Comparison of ENCODE assay signal across 28 cellular contexts in the genomic region with DNA sequence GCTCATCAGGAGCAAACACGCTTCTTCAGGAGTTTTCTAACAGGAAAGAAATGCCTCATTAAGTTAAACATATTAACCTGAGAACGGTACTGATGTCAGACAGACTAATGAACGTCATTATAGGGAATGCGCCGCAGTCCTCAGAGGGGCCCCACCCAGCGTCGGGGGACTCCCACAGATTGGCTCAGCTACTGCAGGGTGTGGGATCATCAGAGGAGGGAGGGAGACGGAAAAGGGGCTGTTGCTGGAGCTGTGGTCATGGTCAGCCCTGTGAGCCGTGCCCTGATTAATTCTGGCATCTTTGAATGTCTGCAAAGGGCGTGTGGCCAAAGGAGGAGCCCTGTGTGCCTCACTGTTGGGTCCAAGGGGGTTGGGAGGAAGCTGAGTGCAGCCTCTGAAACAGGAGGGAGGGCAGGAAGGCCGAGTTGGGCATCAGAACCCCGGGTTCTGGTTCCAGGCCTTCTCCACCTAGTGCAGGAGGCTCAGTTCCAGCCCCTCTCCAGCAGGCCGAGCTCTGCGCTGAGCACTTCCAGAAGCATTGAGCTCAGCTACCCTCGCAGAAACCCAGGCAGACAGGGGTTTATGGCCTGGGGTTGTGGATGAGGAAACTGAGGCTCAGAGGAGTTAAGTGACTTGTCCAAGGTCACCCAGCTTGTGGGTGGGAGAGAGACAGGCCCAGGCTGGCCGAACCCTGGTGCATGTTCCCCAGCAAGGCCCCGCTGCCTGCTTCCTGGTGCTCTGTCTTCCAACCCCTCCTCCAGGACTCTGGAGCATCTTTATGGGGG.
DNase-seq lines count a peak whose midpoint lies in the region; ATAC-seq and TF ChIP-seq lines count a peak whose summit lies in the region.
"Had no signal": no experiment of that assay in that cellular context is flagged by ENCODE, and none has a peak within 500 bp of the region (broad histone marks: within the 10 kb centered on the region; RNA-seq: fewer than 3 reads in every experiment).

No MANE protein-coding gene starts in this region.

- no peaks in the 10 kb centered on the region for H3K36me3 ChIP-seq in kidney epithelial cell (ENCODE audit: control insufficient read depth, insufficient read depth, low read length)
- H3K36me3 ChIP-seq: adrenal gland, brain microvascular endothelial cell, gastrocnemius medialis, tibial artery had no signal

- DNase-seq in NCI-H1436 (lab: John Stamatoyannopoulos, UW), result peak; percentile 43
- DNase-seq in NCI-H1436 treated with DMSO at 0.1 percent for 48 hours (lab: John Stamatoyannopoulos, UW), result no peak
- DNase-seq in kidney epithelial cell (ENCODE audit: low read depth), result peak; percentile 88
- DNase-seq in retina, result peak; percentile 76
- DNase-seq in stimulated activated CD4-positive, alpha-beta T cell treated with anti-CD3 and anti-CD28 coated beads, Interleukin-2, amount 100 ng/mL, for 48 hours, result no peak
- DNase-seq in pons (ENCODE audit: low spot score), result no peak
- DNase-seq in NCI-H1105 treated with DMSO at 0.1 percent for 48 hours (lab: John Stamatoyannopoulos, UW), result no peak
- DNase-seq: activated CD4-positive, alpha-beta T cell treated with anti-CD3 and anti-CD28 coated beads, Interleukin-2, amount 10 ng/mL, durations not matched to agents 7 days and 5 days; activated naive CD4-positive, alpha-beta T cell treated with anti-CD3 and anti-CD28 coated beads for 36 hours; adrenal gland; brain microvascular endothelial cell; gastrocnemius medialis; HFFc6; hippocampal formation; immature natural killer cell; Kasumi-1; MV-4-11; NCI-H1694 treated with DMSO at 0.1 percent for 48 hours; NCI-H524; PC-3; SHP77; stimulated activated CD4-positive, alpha-beta T cell treated with anti-CD3 and anti-CD28 coated beads, Interleukin-1b, Interleukin-23, amount 100 ng/mL, for 48 hours; tibial artery had no signal

- peak; percentile 25 for ATAC-seq in esophagus mucosa
- ATAC-seq: gastrocnemius medialis, GM23338, HepG2, PC-3 had no signal

- no peak for TF ChIP-seq CTCF in kidney epithelial cell (IDR thresholded peaks at IDR 0.05; ENCODE audit: insufficient read depth, low read length, poor library complexity, severe bottlenecking)

- no peak overlapping the region for H3K4me3 ChIP-seq in kidney epithelial cell (ENCODE audit: low read depth, low read length)
- H3K4me3 ChIP-seq: adrenal gland, gastrocnemius medialis, GM23338, lung, smooth muscle cell, tibial artery had no signal

- H3K27me3 ChIP-seq in kidney epithelial cell (ENCODE audit: control insufficient read depth, insufficient read depth, low read length), result no peaks in the 10 kb centered on the region
- H3K27me3 ChIP-seq: adrenal gland, brain microvascular endothelial cell had no signal

Comparison
In these comparisons a context has a peak if more than half of its experiments do, and no peak if none do; other contexts are left out.
1. DNase-seq: peak in NCI-H1436 (single experiment), kidney epithelial cell (single experiment) and retina (single experiment); none in NCI-H1436 treated with DMSO at 0.1 percent for 48 hours (single experiment), stimulated activated CD4-positive, alpha-beta T cell treated with anti-CD3 and anti-CD28 coated beads, Interleukin-2, amount 100 ng/mL, for 48 hours (0 of 2), pons (single experiment) and NCI-H1105 treated with DMSO at 0.1 percent for 48 hours (single experiment).